Comparison of ENCODE assay signal across 25 cellular contexts in genomic region chr17:31573047-31573446, GRCh38.
DNase-seq lines count a peak whose midpoint lies in the region; FAIRE-seq and TF ChIP-seq lines count a peak whose summit lies in the region.
"Had no signal": no experiment of that assay in that cellular context is flagged by ENCODE, and none has a peak within 500 bp of the region (broad histone marks: within the 10 kb centered on the region; RNA-seq: fewer than 3 reads in every experiment).

No MANE protein-coding gene starts in this region.

- H3K4me1 Mint-ChIP-seq in MCF 10A (ENCODE audit: insufficient read depth, unreplicated experiment) (peaks cover 34% of the 10 kb centered on the region), neural progenitor cell (peaks cover 26% of the 10 kb centered on the region)
- H3K4me1 Mint-ChIP-seq: activated naive CD8-positive, alpha-beta T cell treated with anti-CD3 and anti-CD28 coated beads for 36 hours; CD4-positive, CD25-positive, alpha-beta regulatory T cell had no signal

- no peak overlapping the region for H2AFZ ChIP-seq in neural progenitor cell (replicated peaks)
- no peak overlapping the region for H2AFZ ChIP-seq in Karpas-422 (ENCODE audit: low read length)

- H3K27ac Mint-ChIP-seq in MCF 10A (ENCODE audit: low read depth, unreplicated experiment) (peak overlapping the region; percentile 92), neural progenitor cell (peak overlapping the region; percentile 62)
- H3K27ac Mint-ChIP-seq: activated naive CD8-positive, alpha-beta T cell treated with anti-CD3 and anti-CD28 coated beads for 36 hours; activated T-helper 2 cell treated with anti-CD3 and anti-CD28 coated beads, Interferon-gamma antibody, Interleukin-2, Interleukin-4, amounts not matched to agents 10 μg/mL and 5 μg/mL and 100 μg/mL, durations not matched to agents 14 hours and 24 hours and 36 hours; CD4-positive, CD25-positive, alpha-beta regulatory T cell had no signal

- intact Hi-C loops in MCF 10A (cut with micrococcal nuclease) (no loop called here), tibial artery (cut with DNase I; ENCODE audit: low total_unique reads) (no loop called here)

- H3K27me3 ChIP-seq in neural progenitor cell (no peaks in the 10 kb centered on the region), tibial artery (no peaks in the 10 kb centered on the region), Karpas-422 (ENCODE audit: low read length) (no peaks in the 10 kb centered on the region)
- H3K27me3 ChIP-seq: esophagus squamous epithelium had no signal

- POLR2A ChIA-PET in MCF 10A (lab: Yijun Ruan, JAX): interaction anchor here (0.8 to 3.5 kb wide), 6 partner anchors 8 to 104 kb away, joined by 3 to 16 read pairs (median 3); no protein-coding TSS in a partner anchor

- H3K4me3 ChIP-seq in neural progenitor cell (no peak overlapping the region), tibial artery (no peak overlapping the region), Karpas-422 (ENCODE audit: low read length) (no peak overlapping the region)
- H3K4me3 ChIP-seq: esophagus squamous epithelium, mucosa of descending colon, psoas muscle had no signal

- H4K20me1 ChIP-seq in neural progenitor cell (ENCODE audit: low read depth) (peaks cover 7% of the 10 kb centered on the region), Karpas-422 (ENCODE audit: insufficient read depth, low read depth, low read length) (no peaks in the 10 kb centered on the region)

- H3K79me2 ChIP-seq in neural progenitor cell (ENCODE audit: low read depth) (no peaks in the 10 kb centered on the region), Karpas-422 (ENCODE audit: low read length) (no peaks in the 10 kb centered on the region)

- H3K9ac ChIP-seq in neural progenitor cell: no peak overlapping the region
- H3K9ac ChIP-seq in Karpas-422 (ENCODE audit: low read length): no peak overlapping the region

- H3K4me3 Mint-ChIP-seq in MCF 10A (ENCODE audit: unreplicated experiment) (no peak overlapping the region), neural progenitor cell (peak overlapping the region; percentile 46)
- H3K4me3 Mint-ChIP-seq: activated naive CD8-positive, alpha-beta T cell treated with anti-CD3 and anti-CD28 coated beads for 36 hours; CD4-positive, CD25-positive, alpha-beta regulatory T cell; H9 had no signal

- FAIRE-seq in HTR-8/SVneo (lab: Jason Lieb, UNC): peak; percentile 33

- H3K4me1 ChIP-seq in neural progenitor cell (no peaks in the 10 kb centered on the region), tibial artery (peaks cover 0 to 82% (median 70%) of the 10 kb centered on the region in 4 donors), Karpas-422 (ENCODE audit: low read length) (no peaks in the 10 kb centered on the region)

- H3K9me2 ChIP-seq in Karpas-422 (replicated peaks; ENCODE audit: insufficient read depth, low read length): no peaks in the 10 kb centered on the region

- TF ChIP-seq CTCF in MCF 10A (IDR thresholded peaks at IDR 0.05; ENCODE audit: unreplicated experiment): no peak
- TF ChIP-seq CTCF in neural progenitor cell (IDR thresholded peaks at IDR 0.05): no peak
- no peak for TF ChIP-seq CTCF in tibial artery (IDR thresholded peaks at IDR 0.05)

- no peaks in the 10 kb centered on the region for H3K36me3 Mint-ChIP-seq in MCF 10A (ENCODE audit: insufficient read depth, unreplicated experiment)
- H3K36me3 Mint-ChIP-seq in neural progenitor cell: peaks cover 3% of the 10 kb centered on the region
- H3K36me3 Mint-ChIP-seq: activated naive CD8-positive, alpha-beta T cell treated with anti-CD3 and anti-CD28 coated beads for 36 hours; CD4-positive, CD25-positive, alpha-beta regulatory T cell had no signal

- DNase-seq in HTR-8/SVneo (ENCODE audit: insufficient read length, low spot score): no peak
- peak; percentile 28 for DNase-seq in MCF 10A (ENCODE audit: unreplicated experiment)
- DNase-seq in neural progenitor cell (ENCODE audit: low spot score): peak; percentile 51
- no peak for DNase-seq in tibial artery
- no peak for DNase-seq in central memory CD4-positive, alpha-beta T cell
- no peak for DNase-seq in stimulated activated CD4-positive, alpha-beta T cell treated with anti-CD3 and anti-CD28 coated beads, Interleukin-4, amount 100 ng/mL, for 4 hours
- no peak for DNase-seq in Karpas-422
- DNase-seq: activated CD4-positive, alpha-beta T cell treated with anti-CD3 and anti-CD28 coated beads, Interleukin-2, amount 50 U/mL, for 48 hours; activated CD4-positive, CD25-positive, alpha-beta regulatory T cell; activated CD8-positive, alpha-beta memory T cell treated with anti-CD3 and anti-CD28 coated beads, Interleukin-2, amount 50 U/mL, for 48 hours; activated naive CD8-positive, alpha-beta T cell treated with anti-CD3 and anti-CD28 coated beads for 36 hours; CD4-positive, CD25-positive, alpha-beta regulatory T cell; effector memory CD4-positive, alpha-beta T cell; EL; esophagus squamous epithelium; H9; mucosa of descending colon; NCI-H1105; NCI-H1930; NCI-H226; NCI-H82; psoas muscle; Right ventricle myocardium superior; SW 1271 had no signal

- CTCF ChIA-PET in MCF 10A (lab: Yijun Ruan, JAX): interaction anchor here (1.1 to 3.0 kb wide), 3 partner anchors 8 to 269 kb away, joined by 5 to 15 read pairs (median 11); no protein-coding TSS in a partner anchor

- H3K9me3 ChIP-seq in neural progenitor cell (ENCODE audit: low read depth): no peaks in the 10 kb centered on the region
- no peaks in the 10 kb centered on the region for H3K9me3 ChIP-seq in tibial artery
- H3K9me3 ChIP-seq in Karpas-422 (ENCODE audit: low read length): no peaks in the 10 kb centered on the region
- H3K9me3 ChIP-seq: esophagus squamous epithelium, mucosa of descending colon, psoas muscle had no signal

- H3K27ac ChIP-seq in neural progenitor cell (no peak overlapping the region), tibial artery (peak overlapping the region; percentile 79 to 83), Karpas-422 (ENCODE audit: low read length) (no peak overlapping the region)
- H3K27ac ChIP-seq: psoas muscle had no signal

- no peaks in the 10 kb centered on the region for H3K9me3 Mint-ChIP-seq in MCF 10A (ENCODE audit: unreplicated experiment)
- no peaks in the 10 kb centered on the region for H3K9me3 Mint-ChIP-seq in neural progenitor cell
- H3K9me3 Mint-ChIP-seq: activated naive CD8-positive, alpha-beta T cell treated with anti-CD3 and anti-CD28 coated beads for 36 hours; activated T-helper 2 cell treated with anti-CD3 and anti-CD28 coated beads, Interferon-gamma antibody, Interleukin-2, Interleukin-4, amounts not matched to agents 10 μg/mL and 5 μg/mL and 100 μg/mL, durations not matched to agents 14 hours and 24 hours and 36 hours; CD4-positive, CD25-positive, alpha-beta regulatory T cell; H9 had no signal

- H3F3A ChIP-seq in neural progenitor cell (ENCODE audit: low read depth): no peaks in the 10 kb centered on the region

- H3K4me2 ChIP-seq in neural progenitor cell (no peak overlapping the region), Karpas-422 (ENCODE audit: low read depth, low read length, poor library complexity, severe bottlenecking) (no peak overlapping the region)

- H3K27me3 Mint-ChIP-seq in MCF 10A (ENCODE audit: insufficient read depth, unreplicated experiment): no peaks in the 10 kb centered on the region
- peaks cover 7% of the 10 kb centered on the region for H3K27me3 Mint-ChIP-seq in neural progenitor cell (ENCODE audit: insufficient read depth, low read depth)
- H3K27me3 Mint-ChIP-seq: activated naive CD8-positive, alpha-beta T cell treated with anti-CD3 and anti-CD28 coated beads for 36 hours had no signal

- H3K36me3 ChIP-seq in neural progenitor cell (no peaks in the 10 kb centered on the region), tibial artery (peaks cover 0 to 8% (median 0%) of the 10 kb centered on the region in 3 donors), Karpas-422 (ENCODE audit: insufficient read depth, low read length) (no peaks in the 10 kb centered on the region)

- BruUV-seq in MCF 10A (replicated peaks; lab: Mats Ljungman, UMichigan): no TSS peak

Comparison
In these comparisons a context has a peak if more than half of its experiments do, and no peak if none do; other contexts are left out.
1. DNase-seq: peak in MCF 10A (single experiment) and neural progenitor cell (single experiment); none in HTR-8/SVneo (single experiment), tibial artery (0 of 2), central memory CD4-positive, alpha-beta T cell (single experiment), stimulated activated CD4-positive, alpha-beta T cell treated with anti-CD3 and anti-CD28 coated beads, Interleukin-4, amount 100 ng/mL, for 4 hours (0 of 2) and Karpas-422 (single experiment).
2. H3K27ac ChIP-seq: peak in tibial artery (2 of 2); none in neural progenitor cell (single experiment) and Karpas-422 (single experiment).